Comparison of ENCODE assay signal across 6 cellular contexts in the genomic region with DNA sequence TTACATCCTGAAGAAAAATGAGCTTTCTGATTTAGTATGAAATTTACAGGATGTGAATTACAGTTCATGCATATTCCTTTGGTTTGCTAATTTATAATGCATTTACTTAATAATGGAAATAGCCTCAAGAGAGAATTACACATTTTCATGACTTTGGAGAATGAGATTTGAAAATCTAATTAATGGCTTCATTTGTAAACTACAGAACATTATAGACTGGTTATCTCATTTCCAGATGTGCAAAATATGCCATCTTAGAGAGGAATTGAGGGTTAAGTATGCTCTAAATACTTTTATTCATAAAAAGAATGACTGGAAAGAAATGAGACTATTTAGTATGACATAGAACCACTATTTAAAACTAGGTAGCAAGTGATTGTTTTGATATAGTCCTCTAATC.
"Had no signal": no experiment of that assay in that cellular context is flagged by ENCODE, and none has a peak within 500 bp of the region (broad histone marks: within the 10 kb centered on the region; RNA-seq: fewer than 3 reads in every experiment).

No MANE protein-coding gene starts in this region.

- DNase-seq: GOT3, H7, HFFc6 had no signal

- ATAC-seq: HCT116, K562 had no signal

- H3K4me3 ChIP-seq: HAP-1, K562 had no signal

- H3K36me3 ChIP-seq: HAP-1 had no signal

- H3K9me3 ChIP-seq: HAP-1 had no signal
